18 cellular contexts compared by ENCODE assay signal in the genomic region with DNA sequence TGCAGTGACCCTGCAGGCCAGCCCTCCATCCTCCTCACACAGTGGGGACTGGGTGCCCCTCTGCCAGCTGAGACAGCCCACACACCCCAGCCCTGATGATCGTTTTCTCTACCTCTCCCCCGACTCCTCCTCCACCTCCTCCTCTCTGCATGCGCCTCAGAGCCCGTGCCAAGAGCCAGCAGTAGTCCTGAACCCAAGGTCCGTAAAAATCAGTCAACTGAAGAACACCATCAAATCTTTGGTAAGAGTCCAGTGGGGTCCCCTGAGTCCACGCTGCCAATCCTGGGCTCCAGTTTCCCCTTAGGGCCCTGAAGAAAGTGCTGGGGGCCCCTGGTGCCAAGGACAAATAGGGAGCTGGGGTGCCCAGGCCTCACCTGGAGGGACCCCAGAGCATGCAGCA.
DNase-seq lines count a peak whose midpoint lies in the region; ATAC-seq lines count a peak whose summit lies in the region.
"Had no signal": no experiment of that assay in that cellular context is flagged by ENCODE, and none has a peak within 500 bp of the region (broad histone marks: within the 10 kb centered on the region; RNA-seq: fewer than 3 reads in every experiment).

No MANE protein-coding gene starts in this region.

- no peak overlapping the region for H3K23ac ChIP-seq in neuronal stem cell (ENCODE audit: low read depth, low read length, poor library complexity)

- peak overlapping the region; percentile 17 for H4K8ac ChIP-seq in neuronal stem cell (ENCODE audit: low read depth, low read length)

- no peaks in the 10 kb centered on the region for H3K27me3 ChIP-seq in neuronal stem cell (ENCODE audit: control insufficient read depth in 3 of 3, insufficient read depth in 3 of 3, low read depth in 1 of 3, low read length in 3 of 3)
- H3K27me3 ChIP-seq: BLaER1 treated with 17β-estradiol and CSF1 and Interleukin-3, amounts not matched to agents 10 nM and 100 nM had no signal

- H3K9me3 ChIP-seq in neuronal stem cell (replicated peaks in 1 of 2; ENCODE audit: control insufficient read depth in 2 of 2, insufficient read depth in 1 of 2, low read depth in 1 of 2, low read length in 2 of 2): no peaks in the 10 kb centered on the region
- H3K9me3 ChIP-seq: A549; BLaER1 treated with 17β-estradiol and CSF1 and Interleukin-3, amounts not matched to agents 10 nM and 100 nM; Caco-2 had no signal

- no peak overlapping the region for H2BK12ac ChIP-seq in neuronal stem cell (ENCODE audit: low read length)

- CTCF ChIA-PET in activated CD4-positive, alpha-beta T cell treated with anti-CD3 and anti-CD28 coated beads, Interleukin-2, amount 10 ng/mL, durations not matched to agents 7 days and 5 days (lab: Charles Lee): no interaction called here
- CTCF ChIA-PET in activated CD4-positive, alpha-beta T cell treated with anti-CD3 and anti-CD28 coated beads for 36 hours (lab: Charles Lee): no interaction called here

- intact Hi-C loops in activated CD4-positive, alpha-beta T cell treated with anti-CD3 and anti-CD28 coated beads for 36 hours (cut with DNase I, micrococcal nuclease): no loop called here
- intact Hi-C loops in posterior vena cava (cut with DNase I): no loop called here

- H3K79me1 ChIP-seq in neuronal stem cell (ENCODE audit: low read depth, low read length): peaks cover 3% of the 10 kb centered on the region

- no peak overlapping the region for H4K91ac ChIP-seq in neuronal stem cell (ENCODE audit: low read depth, low read length, poor library complexity)

- H3K9ac ChIP-seq in neuronal stem cell (ENCODE audit: low read depth, low read length, poor library complexity): no peak overlapping the region
- H3K9ac ChIP-seq: BLaER1 treated with 17β-estradiol and CSF1 and Interleukin-3, amounts not matched to agents 10 nM and 100 nM had no signal

- no peaks in the 10 kb centered on the region for H3K4me1 Mint-ChIP-seq in activated CD4-positive, alpha-beta T cell treated with anti-CD3 and anti-CD28 coated beads, Interleukin-2, amount 10 ng/mL, durations not matched to agents 7 days and 5 days
- no peaks in the 10 kb centered on the region for H3K4me1 Mint-ChIP-seq in activated CD4-positive, alpha-beta T cell treated with anti-CD3 and anti-CD28 coated beads for 36 hours
- H3K4me1 Mint-ChIP-seq: B cell had no signal

- no peak overlapping the region for H2AK5ac ChIP-seq in neuronal stem cell (ENCODE audit: low read depth, low read length)

- ATAC-seq in activated CD4-positive, alpha-beta T cell treated with anti-CD3 and anti-CD28 coated beads for 36 hours: no peak
- no peak for ATAC-seq in HG03280 (IDR thresholded peaks at IDR 0.05; ENCODE audit: unreplicated experiment)
- ATAC-seq in HG03354 (IDR thresholded peaks at IDR 0.05; ENCODE audit: poor library complexity, severe bottlenecking, unreplicated experiment): no peak
- ATAC-seq: A549; CD8-positive, alpha-beta T cell had no signal

- no peak overlapping the region for H2BK5ac ChIP-seq in neuronal stem cell (ENCODE audit: low read length)

- no CpG with 5 or more reads among the region's 6 CpGs for WGBS in neuronal stem cell (ENCODE audit: extremely low coverage in 2 of 2, insufficient read length in 2 of 2, insufficient replicate concordance in 1 of 2), 2 donors

- H3K27ac ChIP-seq in neuronal stem cell (replicated peaks; ENCODE audit: low read length): no peak overlapping the region
- H3K27ac ChIP-seq: 22Rv1; A549; BLaER1 treated with 17β-estradiol and CSF1 and Interleukin-3, amounts not matched to agents 10 nM and 100 nM; C4-2B had no signal

- no peak overlapping the region for H3K4ac ChIP-seq in neuronal stem cell (ENCODE audit: low read length)

- H2BK120ac ChIP-seq in neuronal stem cell (ENCODE audit: low read depth, low read length): no peak overlapping the region

- H3K4me1 ChIP-seq in neuronal stem cell (ENCODE audit: control insufficient read depth in 2 of 2, insufficient read depth in 1 of 2, low read depth in 1 of 2, low read length in 2 of 2): no peaks in the 10 kb centered on the region
- H3K4me1 ChIP-seq: A549, Caco-2 had no signal

- POLR2A ChIA-PET in activated CD4-positive, alpha-beta T cell treated with anti-CD3 and anti-CD28 coated beads, Interleukin-2, amount 10 ng/mL, durations not matched to agents 7 days and 5 days (lab: Charles Lee): no interaction called here
- POLR2A ChIA-PET in activated CD4-positive, alpha-beta T cell treated with anti-CD3 and anti-CD28 coated beads for 36 hours (lab: Charles Lee): no interaction called here

- H3K36me3 Mint-ChIP-seq in activated CD4-positive, alpha-beta T cell treated with anti-CD3 and anti-CD28 coated beads, Interleukin-2, amount 10 ng/mL, durations not matched to agents 7 days and 5 days (ENCODE audit: low read depth): no peaks in the 10 kb centered on the region
- H3K36me3 Mint-ChIP-seq in activated CD4-positive, alpha-beta T cell treated with anti-CD3 and anti-CD28 coated beads for 36 hours (ENCODE audit: low read depth): no peaks in the 10 kb centered on the region
- H3K36me3 Mint-ChIP-seq: CD8-positive, alpha-beta T cell had no signal

- no peak overlapping the region for H2BK15ac ChIP-seq in neuronal stem cell (ENCODE audit: low read length)

- no peak overlapping the region for H3K4me3 ChIP-seq in neuronal stem cell (ENCODE audit: low read length in 2 of 2)
- H3K4me3 ChIP-seq: A549; BLaER1 treated with 17β-estradiol and CSF1 and Interleukin-3, amounts not matched to agents 10 nM and 100 nM had no signal

- peak overlapping the region; percentile 32 for H3K27ac Mint-ChIP-seq in activated CD4-positive, alpha-beta T cell treated with anti-CD3 and anti-CD28 coated beads, Interleukin-2, amount 10 ng/mL, durations not matched to agents 7 days and 5 days
- no peak overlapping the region for H3K27ac Mint-ChIP-seq in activated CD4-positive, alpha-beta T cell treated with anti-CD3 and anti-CD28 coated beads for 36 hours
- H3K27ac Mint-ChIP-seq: B cell; CD4-positive, alpha-beta T cell; CD8-positive, alpha-beta T cell had no signal

- DNase-seq in activated CD4-positive, alpha-beta T cell treated with anti-CD3 and anti-CD28 coated beads, Interleukin-2, amount 10 ng/mL, durations not matched to agents 7 days and 5 days: no peak
- no peak for DNase-seq in activated CD4-positive, alpha-beta T cell treated with anti-CD3 and anti-CD28 coated beads for 36 hours
- DNase-seq in neuronal stem cell (ENCODE audit: low spot score) (no peak), posterior vena cava (ENCODE audit: low spot score) (peak; percentile 43)
- DNase-seq: AML-193; Caco-2; Calu3; CD4-positive, alpha-beta T cell; CD8-positive, alpha-beta T cell; DMS79 treated with DMSO at 0.1 percent for 48 hours; GF-D8 had no signal

- H3K4me3 Mint-ChIP-seq in activated CD4-positive, alpha-beta T cell treated with anti-CD3 and anti-CD28 coated beads, Interleukin-2, amount 10 ng/mL, durations not matched to agents 7 days and 5 days: no peak overlapping the region
- H3K4me3 Mint-ChIP-seq in activated CD4-positive, alpha-beta T cell treated with anti-CD3 and anti-CD28 coated beads for 36 hours: no peak overlapping the region
- H3K4me3 Mint-ChIP-seq: B cell; CD4-positive, alpha-beta T cell; CD8-positive, alpha-beta T cell had no signal

- no peak overlapping the region for H3K18ac ChIP-seq in neuronal stem cell (ENCODE audit: low read length)

- H3K36me3 ChIP-seq in neuronal stem cell (replicated peaks in 1 of 2; ENCODE audit: control insufficient read depth in 2 of 2, insufficient read depth in 2 of 2, low read length in 2 of 2): no peaks in the 10 kb centered on the region
- H3K36me3 ChIP-seq: BLaER1 treated with 17β-estradiol and CSF1 and Interleukin-3, amounts not matched to agents 10 nM and 100 nM had no signal

- H3K14ac ChIP-seq in neuronal stem cell (ENCODE audit: low read length): no peak overlapping the region

- no peak overlapping the region for H2AFZ ChIP-seq in neuronal stem cell (ENCODE audit: low read length)

- H3K9me3 Mint-ChIP-seq in activated CD4-positive, alpha-beta T cell treated with anti-CD3 and anti-CD28 coated beads, Interleukin-2, amount 10 ng/mL, durations not matched to agents 7 days and 5 days: no peaks in the 10 kb centered on the region
- no peaks in the 10 kb centered on the region for H3K9me3 Mint-ChIP-seq in activated CD4-positive, alpha-beta T cell treated with anti-CD3 and anti-CD28 coated beads for 36 hours (ENCODE audit: low read depth)
- H3K9me3 Mint-ChIP-seq: CD4-positive, alpha-beta T cell; CD8-positive, alpha-beta T cell had no signal

- peaks cover 3% of the 10 kb centered on the region for H3K27me3 Mint-ChIP-seq in activated CD4-positive, alpha-beta T cell treated with anti-CD3 and anti-CD28 coated beads, Interleukin-2, amount 10 ng/mL, durations not matched to agents 7 days and 5 days
- peaks cover 4% of the 10 kb centered on the region for H3K27me3 Mint-ChIP-seq in activated CD4-positive, alpha-beta T cell treated with anti-CD3 and anti-CD28 coated beads for 36 hours

- H3K4me2 ChIP-seq in neuronal stem cell (ENCODE audit: insufficient read depth, low read length, poor library complexity, severe bottlenecking): no peak overlapping the region
- H3K4me2 ChIP-seq: A549; BLaER1 treated with 17β-estradiol and CSF1 and Interleukin-3, amounts not matched to agents 10 nM and 100 nM had no signal
